In the genomic region with DNA sequence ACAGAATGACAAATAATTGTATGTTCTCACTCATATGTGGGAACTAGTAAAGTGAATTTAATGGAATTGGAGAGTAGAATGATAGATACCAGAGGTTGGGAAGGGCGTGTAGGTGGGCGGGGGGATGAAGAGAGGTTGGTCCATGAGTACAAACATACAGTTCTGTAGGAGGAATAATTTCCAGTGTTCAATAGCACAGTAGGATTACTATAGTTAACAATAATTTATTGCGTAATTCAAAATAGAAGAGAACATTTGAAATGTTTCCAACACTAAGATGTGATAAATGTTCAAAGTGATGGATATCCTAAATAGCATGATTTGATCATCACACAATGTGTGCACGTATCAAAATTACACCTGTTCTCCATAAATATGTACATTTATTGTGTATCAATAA, we compare ENCODE assay signal across 8 cellular contexts.
"Had no signal": no experiment of that assay in that cellular context is flagged by ENCODE, and none has a peak within 500 bp of the region (broad histone marks: within the 10 kb centered on the region; RNA-seq: fewer than 3 reads in every experiment).

No MANE protein-coding gene starts in this region.

- DNase-seq: GDM1, GF-D8 had no signal

- ATAC-seq: GM12878 had no signal

- H3K4me3 ChIP-seq: GM12878 had no signal

- FAIRE-seq: G401.6, GM12878, GM12891, GM12892, GM18507, GM19239 had no signal
